In the genomic region with DNA sequence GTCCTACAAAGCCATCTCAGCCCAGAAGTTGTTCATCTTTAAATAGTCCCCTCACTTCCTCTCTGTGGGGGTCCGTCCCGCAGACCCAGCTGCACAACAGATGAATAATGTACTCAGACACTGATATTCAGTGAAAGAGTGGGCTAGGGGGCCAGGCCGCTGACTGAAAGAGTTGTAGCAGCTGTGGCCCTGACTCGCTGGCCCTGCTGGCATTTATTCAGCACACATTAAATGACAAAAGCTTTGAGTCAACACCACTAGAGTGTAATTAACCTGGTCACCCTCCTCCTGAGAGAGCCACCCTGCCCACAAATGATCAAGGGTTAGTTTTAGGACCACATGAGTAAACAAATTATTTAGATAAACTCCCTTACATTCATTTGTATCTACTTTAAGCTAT, we compare ENCODE assay signal across 17 cellular contexts.
"Had no signal": no experiment of that assay in that cellular context is flagged by ENCODE, and none has a peak within 500 bp of the region (broad histone marks: within the 10 kb centered on the region; RNA-seq: fewer than 3 reads in every experiment).

No MANE protein-coding gene starts in this region.

- H3K4me1 ChIP-seq: heart left ventricle, pancreas, tibial artery had no signal

- H3K27ac ChIP-seq: heart left ventricle, pancreas, right lobe of liver, skin epidermis, tibial artery had no signal

- H3K4me1 Mint-ChIP-seq: activated naive CD4-positive, alpha-beta T cell treated with anti-CD3 and anti-CD28 coated beads, Interleukin-2, amount 10 ng/mL, durations not matched to agents 7 days and 5 days; memory B cell; nephron had no signal

- H3K27me3 ChIP-seq: heart left ventricle, pancreas, right lobe of liver, tibial artery had no signal

- FAIRE-seq: endometrium, pancreas had no signal

- H3K4me3 ChIP-seq: heart left ventricle, pancreas, right lobe of liver, skin epidermis, tibial artery had no signal

- H3K27me3 Mint-ChIP-seq: activated CD4-positive, alpha-beta memory T cell treated with anti-CD3 and anti-CD28 coated beads for 36 hours; activated naive CD4-positive, alpha-beta T cell treated with anti-CD3 and anti-CD28 coated beads, Interleukin-2, amount 10 ng/mL, durations not matched to agents 7 days and 5 days had no signal

- H3K36me3 Mint-ChIP-seq: activated CD4-positive, alpha-beta memory T cell treated with anti-CD3 and anti-CD28 coated beads for 36 hours; activated naive CD4-positive, alpha-beta T cell treated with anti-CD3 and anti-CD28 coated beads, Interleukin-2, amount 10 ng/mL, durations not matched to agents 7 days and 5 days had no signal

- H3K9me3 ChIP-seq: heart left ventricle, pancreas, right lobe of liver, tibial artery had no signal

- ATAC-seq: heart left ventricle, left cardiac atrium, pancreas, right lobe of liver had no signal

- DNase-seq: activated CD4-positive, alpha-beta memory T cell treated with anti-CD3 and anti-CD28 coated beads for 36 hours; activated CD4-positive, alpha-beta T cell treated with anti-CD3 and anti-CD28 coated beads for 48 hours; activated effector memory CD4-positive, alpha-beta T cell treated with anti-CD3 and anti-CD28 coated beads, Interleukin-2, amount 50 U/mL, for 16 hours; cortex of kidney; heart left ventricle; islet precursor cell; left cardiac atrium; pancreas; right lobe of liver; stimulated activated CD4-positive, alpha-beta T cell treated with anti-CD3 and anti-CD28 coated beads, Interleukin-1b, Interleukin-23, amount 100 ng/mL, for 48 hours; tibial artery had no signal

- H3K27ac Mint-ChIP-seq: activated CD4-positive, alpha-beta memory T cell treated with anti-CD3 and anti-CD28 coated beads for 36 hours; activated naive CD4-positive, alpha-beta T cell treated with anti-CD3 and anti-CD28 coated beads, Interleukin-2, amount 10 ng/mL, durations not matched to agents 7 days and 5 days; memory B cell; nephron; stimulated activated naive CD8-positive, alpha-beta T cell treated with anti-CD3 and anti-CD28 coated beads, Interleukin-15, Interleukin-2, amounts not matched to agents 100 ng/mL and 50 ng/mL, for 24 hours had no signal

- H3K36me3 ChIP-seq: heart left ventricle, pancreas, right lobe of liver, tibial artery had no signal

- H3K9me3 Mint-ChIP-seq: activated CD4-positive, alpha-beta memory T cell treated with anti-CD3 and anti-CD28 coated beads for 36 hours; activated naive CD4-positive, alpha-beta T cell treated with anti-CD3 and anti-CD28 coated beads, Interleukin-2, amount 10 ng/mL, durations not matched to agents 7 days and 5 days; nephron; stimulated activated naive CD8-positive, alpha-beta T cell treated with anti-CD3 and anti-CD28 coated beads, Interleukin-15, Interleukin-2, amounts not matched to agents 100 ng/mL and 50 ng/mL, for 24 hours had no signal

- H3K4me3 Mint-ChIP-seq: activated CD4-positive, alpha-beta memory T cell treated with anti-CD3 and anti-CD28 coated beads for 36 hours; activated naive CD4-positive, alpha-beta T cell treated with anti-CD3 and anti-CD28 coated beads, Interleukin-2, amount 10 ng/mL, durations not matched to agents 7 days and 5 days; memory B cell; nephron; stimulated activated naive CD8-positive, alpha-beta T cell treated with anti-CD3 and anti-CD28 coated beads, Interleukin-15, Interleukin-2, amounts not matched to agents 100 ng/mL and 50 ng/mL, for 24 hours had no signal
